ENCODE assay signal across 1 cellular context in the genomic region with DNA sequence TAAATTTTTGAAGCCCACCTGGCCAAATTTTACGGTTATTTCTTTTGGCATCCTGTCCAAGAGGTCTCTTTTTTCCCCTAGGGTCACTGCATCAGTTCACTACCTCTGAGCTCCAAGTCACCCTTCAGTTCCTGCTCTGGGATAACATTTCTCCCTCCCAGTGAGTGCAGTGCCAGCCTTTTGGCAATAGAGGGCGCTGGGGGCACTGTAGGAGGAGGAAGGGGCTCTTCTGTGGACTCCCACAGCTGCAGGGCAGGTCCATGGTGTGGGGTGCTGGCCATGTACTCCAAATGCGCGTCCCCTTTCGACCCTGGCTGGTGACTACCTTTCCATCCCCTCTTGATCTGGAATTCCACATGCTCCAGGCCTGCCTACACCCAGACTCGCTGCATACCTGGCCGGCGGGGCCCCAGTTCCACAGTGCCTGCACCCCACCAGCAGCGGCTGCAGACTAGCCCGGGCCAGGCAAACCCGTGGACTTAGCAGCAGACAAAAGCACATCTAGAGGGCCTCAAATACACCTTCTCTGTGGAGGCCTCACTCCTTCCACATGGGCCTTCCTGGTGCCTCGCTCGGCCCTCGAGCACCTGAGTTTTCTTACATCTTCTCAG.
TF ChIP-seq lines count a peak whose summit lies in the region.

No MANE protein-coding gene starts in this region.

TF ChIP-seq in HepG2, 621 proteins besides CTCF, POLR2A, EP300 and RAD21:
- TF ChIP-seq, protein P1, sequence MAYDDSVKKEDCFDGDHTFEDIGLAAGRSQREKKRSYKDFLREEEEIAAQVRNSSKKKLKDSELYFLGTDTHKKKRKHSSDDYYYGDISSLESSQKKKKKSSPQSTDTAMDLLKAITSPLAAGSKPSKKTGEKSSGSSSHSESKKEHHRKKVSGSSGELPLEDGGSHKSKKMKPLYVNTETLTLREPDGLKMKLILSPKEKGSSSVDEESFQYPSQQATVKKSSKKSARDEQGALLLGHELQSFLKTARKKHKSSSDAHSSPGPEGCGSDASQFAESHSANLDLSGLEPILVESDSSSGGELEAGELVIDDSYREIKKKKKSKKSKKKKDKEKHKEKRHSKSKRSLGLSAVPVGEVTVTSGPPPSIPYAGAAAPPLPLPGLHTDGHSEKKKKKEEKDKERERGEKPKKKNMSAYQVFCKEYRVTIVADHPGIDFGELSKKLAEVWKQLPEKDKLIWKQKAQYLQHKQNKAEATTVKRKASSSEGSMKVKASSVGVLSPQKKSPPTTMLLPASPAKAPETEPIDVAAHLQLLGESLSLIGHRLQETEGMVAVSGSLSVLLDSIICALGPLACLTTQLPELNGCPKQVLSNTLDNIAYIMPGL (CRISPR knock-in tag; IDR thresholded peaks at IDR 0.05; ENCODE audit: borderline replicate concordance in 1 of 2, low read depth in 1 of 2) = peak in 1 of 2 experiments; percentile 33; a peak in 1 of 4 replicates
- TF ChIP-seq CHD2 (IDR thresholded peaks at IDR 0.05; ENCODE audit: low read depth, low read length) (no peak), KDM2A (CRISPR knock-in tag; IDR thresholded peaks at IDR 0.05; ENCODE audit: borderline replicate concordance, low read depth) (0 out of 2 replicates have a peak, but pooled peaks have one; percentile 41), ZBTB7A (CRISPR knock-in tag; IDR thresholded peaks at IDR 0.05) (no peak), ARNT2 (CRISPR knock-in tag; IDR thresholded peaks at IDR 0.05; ENCODE audit: low read depth) (no peak), ZNF670 (CRISPR knock-in tag; IDR thresholded peaks at IDR 0.05; ENCODE audit: borderline replicate concordance) (no peak), MYC (CRISPR knock-in tag; IDR thresholded peaks at IDR 0.05; ENCODE audit: borderline replicate concordance) (no peak), RCOR2 (CRISPR knock-in tag; IDR thresholded peaks at IDR 0.05) (no peak), NFATC3 (CRISPR knock-in tag; IDR thresholded peaks at IDR 0.05) (no peak), FOSL2 (CRISPR knock-in tag; IDR thresholded peaks at IDR 0.05) (no peak), ERF (CRISPR knock-in tag; IDR thresholded peaks at IDR 0.05) (no peak), HDAC2 (CRISPR knock-in tag; IDR thresholded peaks at IDR 0.05) (no peak), XRCC5 (optimal IDR thresholded peaks at IDR 0.05; ENCODE audit: low read length) (peak; percentile 62), ZNF234 (CRISPR knock-in tag; conservative IDR thresholded peaks at IDR 0.05) (no peak), MED13 (CRISPR knock-in tag; IDR thresholded peaks at IDR 0.05) (no peak), STAG1 (CRISPR knock-in tag; IDR thresholded peaks at IDR 0.05) (peak; percentile 78), SMC3 (IDR thresholded peaks at IDR 0.05; ENCODE audit: low read length) (peak; percentile 61), SMAD3 (CRISPR knock-in tag; IDR thresholded peaks at IDR 0.05) (no peak), NFIC (IDR thresholded peaks at IDR 0.05; ENCODE audit: low read length) (no peak), NR2F6 (IDR thresholded peaks at IDR 0.05) (no peak), NR2F6 (CRISPR knock-in tag; IDR thresholded peaks at IDR 0.05) (peak; percentile 46; the same call in 1 of the 2 replicates), ATF2 (CRISPR knock-in tag; IDR thresholded peaks at IDR 0.05) (no peak), TBP (CRISPR knock-in tag; IDR thresholded peaks at IDR 0.05) (no peak), CENPT (CRISPR knock-in tag; IDR thresholded peaks at IDR 0.05; ENCODE audit: low read depth) (no peak), MAZ (IDR thresholded peaks at IDR 0.05; ENCODE audit: borderline replicate concordance, low read depth, low read length) (peak; percentile 29; the same call in 1 of the 2 replicates), MAZ (CRISPR knock-in tag; IDR thresholded peaks at IDR 0.05; ENCODE audit: low read depth) (no peak), ZNF563 (CRISPR knock-in tag; IDR thresholded peaks at IDR 0.05) (0 out of 2 replicates have a peak, but pooled peaks have one; percentile 20), ZNF143 (CRISPR knock-in tag; IDR thresholded peaks at IDR 0.05) (no peak), ZNF496 (CRISPR knock-in tag; IDR thresholded peaks at IDR 0.05; ENCODE audit: insufficient replicate concordance) (no peak), ZSCAN9 (CRISPR knock-in tag; IDR thresholded peaks at IDR 0.05; ENCODE audit: borderline replicate concordance) (no peak), LRRFIP1 (CRISPR knock-in tag; conservative IDR thresholded peaks at IDR 0.05) (no peak), ZBTB38 (CRISPR knock-in tag; IDR thresholded peaks at IDR 0.05) (0 out of 2 replicates have a peak, but pooled peaks have one; percentile 17)
- TF ChIP-seq, protein P2, sequence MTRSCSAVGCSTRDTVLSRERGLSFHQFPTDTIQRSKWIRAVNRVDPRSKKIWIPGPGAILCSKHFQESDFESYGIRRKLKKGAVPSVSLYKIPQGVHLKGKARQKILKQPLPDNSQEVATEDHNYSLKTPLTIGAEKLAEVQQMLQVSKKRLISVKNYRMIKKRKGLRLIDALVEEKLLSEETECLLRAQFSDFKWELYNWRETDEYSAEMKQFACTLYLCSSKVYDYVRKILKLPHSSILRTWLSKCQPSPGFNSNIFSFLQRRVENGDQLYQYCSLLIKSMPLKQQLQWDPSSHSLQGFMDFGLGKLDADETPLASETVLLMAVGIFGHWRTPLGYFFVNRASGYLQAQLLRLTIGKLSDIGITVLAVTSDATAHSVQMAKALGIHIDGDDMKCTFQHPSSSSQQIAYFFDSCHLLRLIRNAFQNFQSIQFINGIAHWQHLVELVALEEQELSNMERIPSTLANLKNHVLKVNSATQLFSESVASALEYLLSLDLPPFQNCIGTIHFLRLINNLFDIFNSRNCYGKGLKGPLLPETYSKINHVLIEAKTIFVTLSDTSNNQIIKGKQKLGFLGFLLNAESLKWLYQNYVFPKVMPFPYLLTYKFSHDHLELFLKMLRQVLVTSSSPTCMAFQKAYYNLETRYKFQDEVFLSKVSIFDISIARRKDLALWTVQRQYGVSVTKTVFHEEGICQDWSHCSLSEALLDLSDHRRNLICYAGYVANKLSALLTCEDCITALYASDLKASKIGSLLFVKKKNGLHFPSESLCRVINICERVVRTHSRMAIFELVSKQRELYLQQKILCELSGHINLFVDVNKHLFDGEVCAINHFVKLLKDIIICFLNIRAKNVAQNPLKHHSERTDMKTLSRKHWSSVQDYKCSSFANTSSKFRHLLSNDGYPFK (CRISPR knock-in tag; IDR thresholded peaks at IDR 0.05; ENCODE audit: borderline replicate concordance) = no peak
- TF ChIP-seq, protein P3, sequence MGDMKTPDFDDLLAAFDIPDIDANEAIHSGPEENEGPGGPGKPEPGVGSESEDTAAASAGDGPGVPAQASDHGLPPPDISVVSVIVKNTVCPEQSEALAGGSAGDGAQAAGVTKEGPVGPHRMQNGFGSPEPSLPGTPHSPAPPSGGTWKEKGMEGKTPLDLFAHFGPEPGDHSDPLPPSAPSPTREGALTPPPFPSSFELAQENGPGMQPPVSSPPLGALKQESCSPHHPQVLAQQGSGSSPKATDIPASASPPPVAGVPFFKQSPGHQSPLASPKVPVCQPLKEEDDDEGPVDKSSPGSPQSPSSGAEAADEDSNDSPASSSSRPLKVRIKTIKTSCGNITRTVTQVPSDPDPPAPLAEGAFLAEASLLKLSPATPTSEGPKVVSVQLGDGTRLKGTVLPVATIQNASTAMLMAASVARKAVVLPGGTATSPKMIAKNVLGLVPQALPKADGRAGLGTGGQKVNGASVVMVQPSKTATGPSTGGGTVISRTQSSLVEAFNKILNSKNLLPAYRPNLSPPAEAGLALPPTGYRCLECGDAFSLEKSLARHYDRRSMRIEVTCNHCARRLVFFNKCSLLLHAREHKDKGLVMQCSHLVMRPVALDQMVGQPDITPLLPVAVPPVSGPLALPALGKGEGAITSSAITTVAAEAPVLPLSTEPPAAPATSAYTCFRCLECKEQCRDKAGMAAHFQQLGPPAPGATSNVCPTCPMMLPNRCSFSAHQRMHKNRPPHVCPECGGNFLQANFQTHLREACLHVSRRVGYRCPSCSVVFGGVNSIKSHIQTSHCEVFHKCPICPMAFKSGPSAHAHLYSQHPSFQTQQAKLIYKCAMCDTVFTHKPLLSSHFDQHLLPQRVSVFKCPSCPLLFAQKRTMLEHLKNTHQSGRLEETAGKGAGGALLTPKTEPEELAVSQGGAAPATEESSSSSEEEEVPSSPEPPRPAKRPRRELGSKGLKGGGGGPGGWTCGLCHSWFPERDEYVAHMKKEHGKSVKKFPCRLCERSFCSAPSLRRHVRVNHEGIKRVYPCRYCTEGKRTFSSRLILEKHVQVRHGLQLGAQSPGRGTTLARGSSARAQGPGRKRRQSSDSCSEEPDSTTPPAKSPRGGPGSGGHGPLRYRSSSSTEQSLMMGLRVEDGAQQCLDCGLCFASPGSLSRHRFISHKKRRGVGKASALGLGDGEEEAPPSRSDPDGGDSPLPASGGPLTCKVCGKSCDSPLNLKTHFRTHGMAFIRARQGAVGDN (CRISPR knock-in tag; IDR thresholded peaks at IDR 0.05) = peak; percentile 33; the same call in 1 of the 2 replicates
- TF ChIP-seq, protein P4, sequence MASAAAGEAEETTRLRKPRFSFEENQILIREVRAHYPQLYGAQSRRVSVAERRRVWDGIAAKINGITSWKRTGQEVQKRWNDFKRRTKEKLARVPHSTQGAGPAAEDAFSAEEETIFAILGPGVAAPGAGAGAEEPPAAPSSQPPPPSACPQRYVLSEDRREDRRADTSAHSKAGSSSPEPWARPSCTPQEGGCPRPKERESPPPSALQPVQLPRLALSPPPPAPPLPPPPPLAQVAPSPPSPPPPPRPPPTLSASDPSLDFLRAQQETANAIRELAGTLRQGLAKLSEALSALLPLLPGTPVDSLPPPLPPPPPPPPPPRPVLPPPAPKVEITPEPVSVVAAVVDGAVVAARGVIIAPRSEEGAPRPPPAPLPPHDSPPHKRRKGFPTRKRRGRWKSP (CRISPR knock-in tag; IDR thresholded peaks at IDR 0.05) = no peak
- TF ChIP-seq, protein P5, sequence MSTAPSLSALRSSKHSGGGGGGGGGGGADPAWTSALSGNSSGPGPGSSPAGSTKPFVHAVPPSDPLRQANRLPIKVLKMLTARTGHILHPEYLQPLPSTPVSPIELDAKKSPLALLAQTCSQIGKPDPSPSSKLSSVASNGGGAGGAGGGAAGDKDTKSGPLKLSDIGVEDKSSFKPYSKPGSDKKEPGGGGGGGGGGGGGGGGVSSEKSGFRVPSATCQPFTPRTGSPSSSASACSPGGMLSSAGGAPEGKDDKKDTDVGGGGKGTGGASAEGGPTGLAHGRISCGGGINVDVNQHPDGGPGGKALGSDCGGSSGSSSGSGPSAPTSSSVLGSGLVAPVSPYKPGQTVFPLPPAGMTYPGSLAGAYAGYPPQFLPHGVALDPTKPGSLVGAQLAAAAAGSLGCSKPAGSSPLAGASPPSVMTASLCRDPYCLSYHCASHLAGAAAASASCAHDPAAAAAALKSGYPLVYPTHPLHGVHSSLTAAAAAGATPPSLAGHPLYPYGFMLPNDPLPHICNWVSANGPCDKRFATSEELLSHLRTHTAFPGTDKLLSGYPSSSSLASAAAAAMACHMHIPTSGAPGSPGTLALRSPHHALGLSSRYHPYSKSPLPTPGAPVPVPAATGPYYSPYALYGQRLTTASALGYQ (CRISPR knock-in tag; IDR thresholded peaks at IDR 0.05) = no peak
